In genomic region chr7:30472771-30473392, GRCh38 we compare ENCODE assay signal across 13 cellular contexts. TPM values are rescaled to one million over a fixed set of nuclear protein-coding genes. Genes with fewer than 3 reads are reported as not detected.
DNase-seq lines count a peak whose midpoint lies in the region; ATAC-seq and TF ChIP-seq lines count a peak whose summit lies in the region.
"Had no signal": no experiment of that assay in that cellular context is flagged by ENCODE, and none has a peak within 500 bp of the region (broad histone marks: within the 10 kb centered on the region; RNA-seq: fewer than 3 reads in every experiment).

No MANE protein-coding gene starts in this region.

- peak overlapping the region; percentile 21 for H3K27ac ChIP-seq in WERI-Rb-1
- H3K27ac ChIP-seq in skeletal muscle tissue (ENCODE audit: low read depth, low read length): peak overlapping the region; percentile 77
- H3K27ac ChIP-seq: foreskin keratinocyte had no signal

- no peak overlapping the region for H3K9ac ChIP-seq in skeletal muscle tissue (ENCODE audit: low read depth in 1 of 3, low read length in 3 of 3)

- peak; percentile 31 for DNase-seq in GM04503 (ENCODE audit: low read depth)
- peak; percentile 34 for DNase-seq in WERI-Rb-1
- peak; percentile 98 for DNase-seq in fibroblast of the aortic adventitia (ENCODE audit: low read depth)
- no peak for DNase-seq in anterior cingulate cortex (lab: John Stamatoyannopoulos, UW)
- DNase-seq in NCI-H2171 treated with DMSO at 0.1 percent for 48 hours (lab: John Stamatoyannopoulos, UW): no peak
- DNase-seq in DMS114 treated with DMSO at 0.1 percent for 48 hours (lab: John Stamatoyannopoulos, UW; ENCODE audit: unreplicated experiment): no peak
- DNase-seq: adrenal gland, DMS153, NCI-H510A treated with DMSO at 0.1 percent for 48 hours had no signal

- H3K4me3 ChIP-seq in WERI-Rb-1 (ENCODE audit: low read depth, low read length): no peak overlapping the region
- no peak overlapping the region for H3K4me3 ChIP-seq in fibroblast of the aortic adventitia (ENCODE audit: low read depth, low read length)
- no peak overlapping the region for H3K4me3 ChIP-seq in skeletal muscle tissue (ENCODE audit: low read length in 3 of 3)
- H3K4me3 ChIP-seq: adrenal gland had no signal

- H3K9me3 ChIP-seq in WERI-Rb-1 (ENCODE audit: severe bottlenecking) (no peaks in the 10 kb centered on the region), skeletal muscle tissue (ENCODE audit: control insufficient read depth in 3 of 3, low read length in 3 of 3) (no peaks in the 10 kb centered on the region)
- H3K9me3 ChIP-seq: adrenal gland had no signal

- no peaks in the 10 kb centered on the region for H3K36me3 ChIP-seq in WERI-Rb-1
- no peaks in the 10 kb centered on the region for H3K36me3 ChIP-seq in skeletal muscle tissue (ENCODE audit: control insufficient read depth in 3 of 3, insufficient read depth in 3 of 3, low read length in 3 of 3)
- H3K36me3 ChIP-seq: adrenal gland had no signal

- ATAC-seq in GM21515 (IDR thresholded peaks at IDR 0.05; ENCODE audit: unreplicated experiment): no peak
- ATAC-seq: foreskin keratinocyte, sciatic nerve had no signal

- TF ChIP-seq CTCF in WERI-Rb-1 (IDR thresholded peaks at IDR 0.05; ENCODE audit: low read depth, low read length): no peak
- TF ChIP-seq CTCF in fibroblast of the aortic adventitia (IDR thresholded peaks at IDR 0.05; ENCODE audit: insufficient read depth, low read length): no peak

- H3K27me3 ChIP-seq in WERI-Rb-1 (ENCODE audit: insufficient read depth, low read depth, severe bottlenecking) (no peaks in the 10 kb centered on the region), skeletal muscle tissue (ENCODE audit: control insufficient read depth in 3 of 3, insufficient read depth in 3 of 3, low read length in 3 of 3) (no peaks in the 10 kb centered on the region)
- H3K27me3 ChIP-seq: adrenal gland, foreskin keratinocyte had no signal

- peaks cover 72 to 86% (median 77%) of the 10 kb centered on the region in 3 donors for H3K4me1 ChIP-seq in skeletal muscle tissue (ENCODE audit: control insufficient read depth in 3 of 3, insufficient read depth in 3 of 3, low read length in 3 of 3)

RNA-seq across cellular contexts. Expression of gene NOD1, which starts 5.7 kb away (rescaled TPM):
- total RNA-seq in fibroblast of the aortic adventitia (ENCODE audit: low replicate concordance) (7.5 and 14.8 TPM in 2 replicates), skeletal muscle tissue (13.0 TPM)

RNA-seq across cellular contexts. Expression of gene GGCT, which starts 31.7 kb away (rescaled TPM):
- total RNA-seq in fibroblast of the aortic adventitia (ENCODE audit: low replicate concordance) (27.3 and 47.8 TPM in 2 replicates), skeletal muscle tissue (12.5 TPM)

Comparison
In these comparisons a context has a peak if more than half of its experiments do, and no peak if none do; other contexts are left out.
1. DNase-seq: peak in GM04503 (single experiment), WERI-Rb-1 (single experiment) and fibroblast of the aortic adventitia (single experiment); none in anterior cingulate cortex (0 of 58), NCI-H2171 treated with DMSO at 0.1 percent for 48 hours (single experiment) and DMS114 treated with DMSO at 0.1 percent for 48 hours (single experiment).